In the genomic region with DNA sequence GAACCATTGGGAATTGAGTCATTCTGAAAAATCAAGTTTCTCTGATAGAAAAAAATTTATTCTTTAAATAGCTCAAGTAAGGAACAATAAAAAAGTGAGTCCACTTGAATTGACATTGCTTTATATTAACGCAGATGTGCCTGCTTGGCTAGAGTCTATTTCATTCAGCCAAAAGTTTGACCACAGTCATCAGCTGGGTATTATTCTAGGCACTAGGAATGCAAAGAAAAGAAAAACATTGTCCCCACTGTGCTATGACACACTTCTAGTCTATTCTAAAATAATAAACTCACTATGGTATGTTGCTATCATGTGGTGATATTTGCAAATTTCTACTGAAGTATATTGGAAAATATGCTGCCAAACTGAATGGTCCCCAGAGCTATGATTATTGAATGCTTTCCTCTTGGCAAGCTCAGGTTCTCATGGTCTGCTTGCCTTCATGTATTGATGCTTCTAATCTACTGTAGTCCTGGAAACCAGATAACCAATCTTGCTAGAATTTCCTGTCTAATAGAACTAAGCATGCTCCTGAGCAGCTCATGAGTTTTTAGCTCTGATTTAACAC, we compare ENCODE assay signal across 23 cellular contexts. TPM values are rescaled to one million over a fixed set of nuclear protein-coding genes. Genes with fewer than 3 reads are reported as not detected.
A peak's percentile ranks its signal among the peaks of the same experiment; 100 is the strongest.
DNase-seq lines count a peak whose midpoint lies in the region; ATAC-seq and TF ChIP-seq lines count a peak whose summit lies in the region.
"Had no signal": no experiment of that assay in that cellular context is flagged by ENCODE, and none has a peak within 500 bp of the region (broad histone marks: within the 10 kb centered on the region; RNA-seq: fewer than 3 reads in every experiment).

No MANE protein-coding gene starts in this region.

- H3K36me3 Mint-ChIP-seq in activated T-cell treated with anti-CD3 and anti-CD28 coated beads, Interleukin-2, amount 50 U/mL, for 4 hours (ENCODE audit: insufficient read depth): no peaks in the 10 kb centered on the region
- H3K36me3 Mint-ChIP-seq: activated CD8-positive, alpha-beta memory T cell treated with anti-CD3 and anti-CD28 coated beads, Interleukin-2, amount 10 ng/mL, durations not matched to agents 7 days and 5 days; CD4-positive, CD25-positive, alpha-beta regulatory T cell had no signal

- no peaks in the 10 kb centered on the region for H3K27me3 ChIP-seq in ascending aorta
- H3K27me3 ChIP-seq: heart right ventricle, neutrophil, sigmoid colon had no signal

- H3K4me1 ChIP-seq in ascending aorta: peaks cover 0 to 7% of the 10 kb centered on the region in 2 donors
- H3K4me1 ChIP-seq: heart right ventricle had no signal

- intact Hi-C loops in ascending aorta (cut with DNase I): no loop called here

- peaks cover 11% of the 10 kb centered on the region for H3K27me3 Mint-ChIP-seq in activated T-cell treated with anti-CD3 and anti-CD28 coated beads, Interleukin-2, amount 50 U/mL, for 4 hours (ENCODE audit: low read depth)

- no peaks in the 10 kb centered on the region for H3K9me3 Mint-ChIP-seq in activated T-cell treated with anti-CD3 and anti-CD28 coated beads, Interleukin-2, amount 50 U/mL, for 4 hours

- no peak for TF ChIP-seq CTCF in ascending aorta (IDR thresholded peaks at IDR 0.05)

- DNase-seq in GM04504 (ENCODE audit: low read depth): peak; percentile 91
- no peak for DNase-seq in ascending aorta (ENCODE audit: low spot score in 2 of 2)
- DNase-seq in hepatic stellate cell (ENCODE audit: low spot score): peak; percentile 27
- DNase-seq in activated T-cell treated with anti-CD3 and anti-CD28 coated beads, Interleukin-2, amount 50 U/mL, for 4 hours: no peak
- DNase-seq in HUDEP-2 (lab: John Stamatoyannopoulos, UW; ENCODE audit: unreplicated experiment in 76 of 76): no peak
- DNase-seq: activated CD4-positive, alpha-beta T cell treated with anti-CD3 and anti-CD28 coated beads for 1 hour; activated CD8-positive, alpha-beta memory T cell treated with anti-CD3 and anti-CD28 coated beads, Interleukin-2, amount 10 ng/mL, durations not matched to agents 7 days and 5 days; activated effector memory CD4-positive, alpha-beta T cell treated with Interleukin-2 at 50 U/mL for 16 hours; amygdala; CD4-positive, CD25-positive, alpha-beta regulatory T cell; heart right ventricle; kidney; NCI-H510A; SHP77 treated with DMSO at 0.1 percent for 48 hours; sigmoid colon; stimulated activated CD4-positive, alpha-beta T cell treated with anti-CD3 and anti-CD28 coated beads, Interleukin-4, amount 100 ng/mL, for 24 hours; T-helper 2 cell had no signal

- peak overlapping the region in 1 of 2 donors; percentile 3 for H3K4me3 ChIP-seq in ascending aorta
- H3K4me3 ChIP-seq: heart right ventricle, sigmoid colon had no signal

- peaks cover 3 to 10% of the 10 kb centered on the region in 2 donors for H3K36me3 ChIP-seq in ascending aorta
- H3K36me3 ChIP-seq: heart right ventricle, neutrophil, sigmoid colon had no signal

- H3K9me3 ChIP-seq in ascending aorta: no peaks in the 10 kb centered on the region
- H3K9me3 ChIP-seq: heart right ventricle, neutrophil, sigmoid colon had no signal

- H3K4me1 Mint-ChIP-seq in activated T-cell treated with anti-CD3 and anti-CD28 coated beads, Interleukin-2, amount 50 U/mL, for 4 hours (ENCODE audit: low read depth): no peaks in the 10 kb centered on the region
- H3K4me1 Mint-ChIP-seq: activated CD8-positive, alpha-beta memory T cell treated with anti-CD3 and anti-CD28 coated beads, Interleukin-2, amount 10 ng/mL, durations not matched to agents 7 days and 5 days; CD4-positive, CD25-positive, alpha-beta regulatory T cell had no signal

- peak overlapping the region; percentile 58 to 64 for H3K27ac ChIP-seq in ascending aorta
- H3K27ac ChIP-seq: heart right ventricle, neutrophil, sigmoid colon had no signal

- ATAC-seq in GM21390 (IDR thresholded peaks at IDR 0.05; ENCODE audit: unreplicated experiment) (no peak), GM21576 (IDR thresholded peaks at IDR 0.05; ENCODE audit: unreplicated experiment) (no peak)
- ATAC-seq in activated T-cell treated with anti-CD3 and anti-CD28 coated beads, Interleukin-2, amount 50 U/mL, for 4 hours: no peak
- ATAC-seq: activated CD8-positive, alpha-beta memory T cell treated with anti-CD3 and anti-CD28 coated beads, Interleukin-2, amount 10 ng/mL, durations not matched to agents 7 days and 5 days had no signal

- no peak overlapping the region for H3K4me3 Mint-ChIP-seq in activated T-cell treated with anti-CD3 and anti-CD28 coated beads, Interleukin-2, amount 50 U/mL, for 4 hours
- H3K4me3 Mint-ChIP-seq: activated CD8-positive, alpha-beta memory T cell treated with anti-CD3 and anti-CD28 coated beads, Interleukin-2, amount 10 ng/mL, durations not matched to agents 7 days and 5 days; CD4-positive, CD25-positive, alpha-beta regulatory T cell had no signal

RNA-seq across cellular contexts. Expression of a gene that starts 8.3 kb away (rescaled TPM):
- total RNA-seq in ascending aorta: 25.7 TPM
- not detected for total RNA-seq in activated T-cell treated with anti-CD3 and anti-CD28 coated beads, Interleukin-2, amount 50 U/mL, for 4 hours
- total RNA-seq: activated CD8-positive, alpha-beta memory T cell treated with anti-CD3 and anti-CD28 coated beads, Interleukin-2, amount 10 ng/mL, durations not matched to agents 7 days and 5 days; CD4-positive, CD25-positive, alpha-beta regulatory T cell; dermis microvascular lymphatic vessel endothelial cell had no signal

RNA-seq across cellular contexts. Expression of a gene that starts 12.1 kb away (rescaled TPM):
- 144 TPM for total RNA-seq in ascending aorta
- 1 to 10 TPM; 1.0 to 5.2 (median 2.0) TPM for total RNA-seq in activated T-cell treated with anti-CD3 and anti-CD28 coated beads, Interleukin-2, amount 50 U/mL, for 4 hours
- total RNA-seq: CD4-positive, CD25-positive, alpha-beta regulatory T cell had no signal

RNA-seq across cellular contexts. Expression of a gene that starts 59.9 kb away (rescaled TPM):
- 0.96 TPM for total RNA-seq in ascending aorta
- total RNA-seq in activated T-cell treated with anti-CD3 and anti-CD28 coated beads, Interleukin-2, amount 50 U/mL, for 4 hours: not detected
- total RNA-seq: activated CD8-positive, alpha-beta memory T cell treated with anti-CD3 and anti-CD28 coated beads, Interleukin-2, amount 10 ng/mL, durations not matched to agents 7 days and 5 days; CD4-positive, CD25-positive, alpha-beta regulatory T cell; dermis microvascular lymphatic vessel endothelial cell; epithelial cell of proximal tubule; temporal lobe had no signal

Comparison
In these comparisons a context has a peak if more than half of its experiments do, and no peak if none do; other contexts are left out.
1. DNase-seq: peak in GM04504 (single experiment) and hepatic stellate cell (single experiment); none in ascending aorta (0 of 2), activated T-cell treated with anti-CD3 and anti-CD28 coated beads, Interleukin-2, amount 50 U/mL, for 4 hours (single experiment) and HUDEP-2 (0 of 76).
2. RNA of a gene that starts 8.3 kb away (total RNA-seq): 25.7 TPM in ascending aorta (single experiment); not detected in activated T-cell treated with anti-CD3 and anti-CD28 coated beads, Interleukin-2, amount 50 U/mL, for 4 hours; every median in the first group is over 10 times any median in the second.
3. RNA of a gene that starts 12.1 kb away (total RNA-seq): 144 TPM in ascending aorta (single experiment); 1.0 to 5.2 TPM in activated T-cell treated with anti-CD3 and anti-CD28 coated beads, Interleukin-2, amount 50 U/mL, for 4 hours; every median in the first group is over 10 times any median in the second.